In the genomic region with DNA sequence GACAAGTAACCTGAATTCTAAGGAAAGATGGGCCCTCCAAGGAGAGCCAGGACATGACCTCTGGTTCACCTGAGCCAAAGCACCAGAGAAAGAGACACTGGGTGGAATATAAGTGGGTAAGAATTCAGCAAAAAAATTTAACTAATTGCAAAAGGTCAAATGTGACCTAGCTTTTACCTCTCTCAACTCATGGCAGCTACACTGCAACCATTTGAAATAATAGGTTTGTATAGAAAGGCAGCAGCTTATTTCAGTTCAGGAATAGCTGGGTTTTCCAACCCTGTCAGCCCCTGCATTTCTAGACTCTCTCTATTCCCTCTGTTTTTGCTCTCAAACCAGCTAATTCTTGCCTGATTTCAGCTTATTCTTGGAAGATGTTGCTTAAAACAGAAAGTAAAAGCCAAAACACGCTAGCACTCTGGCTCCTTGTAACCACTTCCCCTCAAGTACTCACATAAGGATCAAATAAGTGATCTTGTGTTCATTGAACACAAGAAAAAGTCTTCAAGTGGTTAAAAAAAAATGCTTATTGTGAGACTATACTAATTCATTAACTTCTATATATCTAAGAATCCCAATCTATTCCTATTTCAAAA, we compare ENCODE assay signal across 8 cellular contexts.
DNase-seq lines count a peak whose midpoint lies in the region; ATAC-seq, FAIRE-seq and TF ChIP-seq lines count a peak whose summit lies in the region.

No MANE protein-coding gene starts in this region.

- no peaks in the 10 kb centered on the region for H3K79me2 ChIP-seq in KMS-11 (ENCODE audit: insufficient read depth, low read depth)

- no peaks in the 10 kb centered on the region for H4K20me1 ChIP-seq in KMS-11 (ENCODE audit: insufficient read depth)

- DNase-seq in GM12891 (ENCODE audit: insufficient read length, low spot score) (no peak), coronary artery (ENCODE audit: low spot score) (no peak), erythroblast (lab: John Stamatoyannopoulos, UW) (no peak), NCI-H1105 (lab: John Stamatoyannopoulos, UW) (no peak), head of caudate nucleus (no peak)
- DNase-seq in activated CD8-positive, alpha-beta memory T cell treated with anti-CD3 and anti-CD28 coated beads, Interleukin-2, amount 50 U/mL, for 48 hours: no peak

- no peaks in the 10 kb centered on the region for H3K36me3 ChIP-seq in KMS-11 (ENCODE audit: insufficient read depth)

- TF ChIP-seq CTCF in KMS-11 (conservative IDR thresholded peaks at IDR 0.05; ENCODE audit: low read depth, low read length) (no peak), coronary artery (IDR thresholded peaks at IDR 0.05) (no peak)

- FAIRE-seq in GM12891 (lab: Jason Lieb, UNC): peak; percentile 91

- intact Hi-C loops in head of caudate nucleus (cut with DNase I): no loop called here

- TF ChIP-seq POLR2A in GM12891 (IDR thresholded peaks at IDR 0.05; ENCODE audit: low read depth, low read length): no peak
- no peak for TF ChIP-seq POLR2A in erythroblast (IDR thresholded peaks at IDR 0.05; ENCODE audit: low read length)

- H3K27me3 ChIP-seq in KMS-11 (ENCODE audit: insufficient read depth, low read depth): no peaks in the 10 kb centered on the region

- H3K4me3 ChIP-seq in KMS-11 (IDR thresholded peaks at IDR 0.05; ENCODE audit: insufficient read depth, low read depth, low read length): no peak overlapping the region
- peak overlapping the region; percentile 53 for H3K4me3 ChIP-seq in coronary artery

- H3K27ac ChIP-seq in KMS-11 (peak overlapping the region; percentile 24), coronary artery (no peak overlapping the region)

- H3K4me1 ChIP-seq in KMS-11 (ENCODE audit: low read depth, poor library complexity, severe bottlenecking): peaks cover 10% of the 10 kb centered on the region

- peak overlapping the region; percentile 62 for H3K4me2 ChIP-seq in KMS-11

- H2AFZ ChIP-seq in KMS-11 (ENCODE audit: low read depth): peak overlapping the region; percentile 63

- peak; percentile 89 for ATAC-seq in GM21529 (IDR thresholded peaks at IDR 0.05; ENCODE audit: unreplicated experiment)

- peak overlapping the region; percentile 39; the same call in 1 of the 2 replicates for H3K9ac ChIP-seq in KMS-11

TF ChIP-seq in GM12891, 5 proteins besides CTCF, POLR2A, EP300 and RAD21:
- TF ChIP-seq POU2F2 (IDR thresholded peaks at IDR 0.05; ENCODE audit: low read depth, low read length): no peak
- peak; percentile 86 for TF ChIP-seq SPI1 (IDR thresholded peaks at IDR 0.05; ENCODE audit: low read depth, low read length)
